25 cellular contexts compared by ENCODE assay signal in genomic region chr4:168699224-168699878, GRCh38.
A peak's percentile ranks its signal among the peaks of the same experiment; 100 is the strongest.
DNase-seq lines count a peak whose midpoint lies in the region; ATAC-seq and TF ChIP-seq lines count a peak whose summit lies in the region.
"Had no signal": no experiment of that assay in that cellular context is flagged by ENCODE, and none has a peak within 500 bp of the region (broad histone marks: within the 10 kb centered on the region; RNA-seq: fewer than 3 reads in every experiment).

No MANE protein-coding gene starts in this region.

- 87% methylated on average over 3 of the region's 3 CpGs for WGBS in smooth muscle cell (ENCODE audit: low lambda C conversion rate)

- intact Hi-C loops in colonic mucosa (cut with DNase I): no loop called here

- H3K27ac ChIP-seq in colonic mucosa (no peak overlapping the region), smooth muscle cell (ENCODE audit: low read depth) (peak overlapping the region; percentile 100)
- H3K27ac ChIP-seq: HL-60, lower lobe of right lung, SJSA1, transverse colon had no signal

- H3K79me2 ChIP-seq in smooth muscle cell (ENCODE audit: low read depth): peaks cover 52% of the 10 kb centered on the region

- TF ChIP-seq CTCF in colonic mucosa (IDR thresholded peaks at IDR 0.05) (no peak), smooth muscle cell (IDR thresholded peaks at IDR 0.05; ENCODE audit: borderline replicate concordance, insufficient read depth, poor library complexity, severe bottlenecking) (no peak)

- DNase-seq in NCI-H2196 (lab: John Stamatoyannopoulos, UW; ENCODE audit: unreplicated experiment): peak; percentile 8
- DNase-seq in NCI-H2196 treated with DMSO at 0.1 percent for 48 hours (lab: John Stamatoyannopoulos, UW; ENCODE audit: unreplicated experiment): no peak
- peak; percentile 6 for DNase-seq in NCI-H460 (ENCODE audit: extremely low read depth, low read depth)
- peak; percentile 39 for DNase-seq in colonic mucosa
- DNase-seq in smooth muscle cell (lab: John Stamatoyannopoulos, UW; ENCODE audit: unreplicated experiment): no peak
- no peak for DNase-seq in AG08396 (ENCODE audit: low spot score)
- DNase-seq in MV-4-11 (lab: John Stamatoyannopoulos, UW): no peak
- DNase-seq: activated CD8-positive, alpha-beta memory T cell treated with anti-CD3 and anti-CD28 coated beads for 24 hours; activated effector memory CD4-positive, alpha-beta T cell treated with Interleukin-2 at 50 U/mL for 16 hours; activated naive CD8-positive, alpha-beta T cell treated with anti-CD3 and anti-CD28 coated beads, Interleukin-2, amount 10 ng/mL, durations not matched to agents 7 days and 5 days; CD8-positive, alpha-beta memory T cell; cerebellar nuclear complex; DMS79 treated with DMSO at 0.1 percent for 48 hours; GF-D8; Karpas-422; lower lobe of right lung; NCI-H524; RPMI8226; stimulated activated CD4-positive, alpha-beta T cell treated with anti-CD3 and anti-CD28 coated beads, Interleukin-2, amount 100 ng/mL, for 24 hours; T-helper 1 cell; transverse colon had no signal

- H3K27me3 ChIP-seq in colonic mucosa: no peaks in the 10 kb centered on the region
- H3K27me3 ChIP-seq in smooth muscle cell (ENCODE audit: low read depth): no peaks in the 10 kb centered on the region
- H3K27me3 ChIP-seq: SJSA1, transverse colon had no signal

- H2AFZ ChIP-seq in smooth muscle cell (ENCODE audit: low read depth): no peak overlapping the region

- H3K4me3 ChIP-seq in colonic mucosa (no peak overlapping the region), smooth muscle cell (no peak overlapping the region)
- H3K4me3 ChIP-seq: lower lobe of right lung, SJSA1, transverse colon had no signal

- no peak overlapping the region for H3K4me2 ChIP-seq in smooth muscle cell

- no peaks in the 10 kb centered on the region for H3K4me1 ChIP-seq in colonic mucosa
- H3K4me1 ChIP-seq in smooth muscle cell (ENCODE audit: low read depth): peaks cover 18% of the 10 kb centered on the region

- H4K20me1 ChIP-seq in smooth muscle cell (ENCODE audit: low read depth): no peaks in the 10 kb centered on the region

- no peak for ATAC-seq in GM21360 (IDR thresholded peaks at IDR 0.05; ENCODE audit: unreplicated experiment)
- ATAC-seq: lower lobe of right lung; natural killer cell treated with Interleukin-12 subunit alpha and Interleukin-12 subunit beta and Interleukin-15 and Interleukin-18, amount 100 ng/mL, for 72 hours had no signal

- H3K9ac ChIP-seq in colonic mucosa (ENCODE audit: low read depth in 2 of 2, low read length in 2 of 2) (no peak overlapping the region), smooth muscle cell (ENCODE audit: low read depth) (no peak overlapping the region)

- H3K9me3 ChIP-seq in colonic mucosa (no peaks in the 10 kb centered on the region), smooth muscle cell (replicated peaks; ENCODE audit: low read depth) (no peaks in the 10 kb centered on the region)
- H3K9me3 ChIP-seq: lower lobe of right lung, SJSA1, transverse colon had no signal

- peaks cover 20% of the 10 kb centered on the region for H3F3A ChIP-seq in smooth muscle cell (ENCODE audit: low read depth)

- H3K36me3 ChIP-seq in colonic mucosa (no peaks in the 10 kb centered on the region), smooth muscle cell (ENCODE audit: low read depth) (peaks cover 24% of the 10 kb centered on the region)
- H3K36me3 ChIP-seq: lower lobe of right lung, transverse colon had no signal

Comparison
In these comparisons a context has a peak if more than half of its experiments do, and no peak if none do; other contexts are left out.
1. DNase-seq: peak in NCI-H2196 (single experiment), NCI-H460 (single experiment) and colonic mucosa (single experiment); none in NCI-H2196 treated with DMSO at 0.1 percent for 48 hours (single experiment), smooth muscle cell (single experiment), AG08396 (single experiment) and MV-4-11 (single experiment).